In genomic region chr14:102264775-102265174, GRCh38 we compare ENCODE assay signal across 20 cellular contexts. TPM values are rescaled to one million over a fixed set of nuclear protein-coding genes. Genes with fewer than 3 reads are reported as not detected.
A peak's percentile ranks its signal among the peaks of the same experiment; 100 is the strongest.
DNase-seq lines count a peak whose midpoint lies in the region; ATAC-seq, FAIRE-seq and TF ChIP-seq lines count a peak whose summit lies in the region.
"Had no signal": no experiment of that assay in that cellular context is flagged by ENCODE, and none has a peak within 500 bp of the region (broad histone marks: within the 10 kb centered on the region; RNA-seq: fewer than 3 reads in every experiment).

No MANE protein-coding gene starts in this region.

- H3K36me3 Mint-ChIP-seq in nephron progenitor cell (ENCODE audit: low read depth): no peaks in the 10 kb centered on the region
- H3K36me3 Mint-ChIP-seq: activated naive CD8-positive, alpha-beta T cell treated with anti-CD3 and anti-CD28 coated beads, Interleukin-2, amount 10 ng/mL, durations not matched to agents 7 days and 5 days; natural killer cell had no signal

- no peaks in the 10 kb centered on the region for H3K36me3 ChIP-seq in BE2C
- H3K36me3 ChIP-seq in K562 (ENCODE audit: control insufficient read depth, insufficient read depth, low read length): no peaks in the 10 kb centered on the region
- no peaks in the 10 kb centered on the region for H3K36me3 ChIP-seq in heart right ventricle
- H3K36me3 ChIP-seq: vagina had no signal

- H3K4me2 ChIP-seq in K562 (ENCODE audit: insufficient read depth, low read length): peak overlapping the region; percentile 66

- H3K27ac ChIP-seq in K562 (ENCODE audit: extremely low read depth, low read depth, low read length) (peak overlapping the region; percentile 44; the same call in 2 of the 3 replicates), heart right ventricle (peak overlapping the region; percentile 65 to 91 (median 84))
- H3K27ac ChIP-seq: vagina had no signal

- in situ Hi-C loops in K562 (cut with MboI): no loop called here

- ATAC-seq in K562: peak; percentile 68
- peak; percentile 74 to 97 (median 94) for ATAC-seq in heart right ventricle
- ATAC-seq in GM21825 (IDR thresholded peaks at IDR 0.05; ENCODE audit: unreplicated experiment): no peak
- ATAC-seq: activated CD8-positive, alpha-beta T cell treated with anti-CD3 and anti-CD28 coated beads, Interleukin-2, amount 10 ng/mL, durations not matched to agents 7 days and 5 days had no signal

- peak overlapping the region; percentile 50 to 70; a peak in 3 of 4 replicates for H3K9ac ChIP-seq in K562 (ENCODE audit: insufficient read depth in 1 of 2, low read depth in 2 of 2, low read length in 2 of 2)

- CTCF ChIA-PET in K562 (lab: Yijun Ruan, JAX; ENCODE audit: low intra/inter-chr PET ratio): no interaction called here

- no peaks in the 10 kb centered on the region for H3K9me3 Mint-ChIP-seq in nephron progenitor cell
- H3K9me3 Mint-ChIP-seq: activated B cell treated with CpG ODN at 0.5 μM for 24 hours; activated naive CD8-positive, alpha-beta T cell treated with anti-CD3 and anti-CD28 coated beads, Interleukin-2, amount 10 ng/mL, durations not matched to agents 7 days and 5 days; activated T-cell treated with anti-CD3 and anti-CD28 coated beads, Interleukin-2, amount 50 U/mL, for 72 hours; CD4-positive, alpha-beta T cell; central memory CD8-positive, alpha-beta T cell; natural killer cell; stimulated activated naive CD8-positive, alpha-beta T cell treated with anti-CD3 and anti-CD28 coated beads, Interleukin-15, Interleukin-2, amounts not matched to agents 100 ng/mL and 50 ng/mL, for 24 hours had no signal

- intact Hi-C loops in K562 (cut with micrococcal nuclease) (no loop called here), heart right ventricle (cut with DNase I) (loop anchor here in 1 of 10 donors (5.0 kb wide), 1 partner anchor 38 kb away; no protein-coding TSS in a partner anchor)

- TF ChIP-seq CTCF in BE2C (IDR thresholded peaks at IDR 0.05; ENCODE audit: low read depth, low read length): no peak
- no peak for TF ChIP-seq CTCF in K562 (IDR thresholded peaks at IDR 0.05 in 2 of 3, conservative IDR thresholded peaks at IDR 0.05 in 1 of 3; ENCODE audit: insufficient read depth in 2 of 3, low read depth in 1 of 3, low read length in 3 of 3)
- no peak for TF ChIP-seq CTCF in heart right ventricle (IDR thresholded peaks at IDR 0.05)
- TF ChIP-seq CTCF in nephron progenitor cell (IDR thresholded peaks at IDR 0.05): no peak
- TF ChIP-seq CTCF in GM20000 (IDR thresholded peaks at IDR 0.05; ENCODE audit: extremely low read depth, missing control alignments): no peak

- H3K4me3 ChIP-seq in BE2C (ENCODE audit: low read depth, low read length) (no peak overlapping the region), K562 (no peak overlapping the region), heart right ventricle (peak overlapping the region in 1 of 10 donors; percentile 1)
- H3K4me3 ChIP-seq: vagina had no signal

- peaks cover 6% of the 10 kb centered on the region for H3K27me3 Mint-ChIP-seq in nephron progenitor cell (ENCODE audit: low read depth, poor library complexity)
- H3K27me3 Mint-ChIP-seq: activated naive CD8-positive, alpha-beta T cell treated with anti-CD3 and anti-CD28 coated beads, Interleukin-2, amount 10 ng/mL, durations not matched to agents 7 days and 5 days; CD4-positive, alpha-beta T cell; central memory CD8-positive, alpha-beta T cell; stimulated activated naive CD8-positive, alpha-beta T cell treated with anti-CD3 and anti-CD28 coated beads, Interleukin-15, Interleukin-2, amounts not matched to agents 100 ng/mL and 50 ng/mL, for 24 hours had no signal

- no peak for TF ChIP-seq EP300 in K562 (IDR thresholded peaks at IDR 0.05; ENCODE audit: low read length)

- peak overlapping the region; percentile 87 for H2AFZ ChIP-seq in K562 (ENCODE audit: low read depth, low read length)

- no peaks in the 10 kb centered on the region for H3K79me2 ChIP-seq in K562 (ENCODE audit: control insufficient read depth, insufficient read depth, low read length)

- TF ChIP-seq RAD21 in K562 (CRISPR knock-in tag; conservative IDR thresholded peaks at IDR 0.05 in 1 of 2, IDR thresholded peaks at IDR 0.05 in 1 of 2): no peak

- peak overlapping the region; percentile 25 for H3K27ac Mint-ChIP-seq in nephron progenitor cell
- H3K27ac Mint-ChIP-seq: activated B cell treated with CpG ODN at 0.5 μM for 24 hours; activated CD8-positive, alpha-beta T cell treated with anti-CD3 and anti-CD28 coated beads, Interleukin-2, amount 10 ng/mL, durations not matched to agents 7 days and 5 days; activated naive CD8-positive, alpha-beta T cell treated with anti-CD3 and anti-CD28 coated beads, Interleukin-2, amount 10 ng/mL, durations not matched to agents 7 days and 5 days; activated T-cell treated with anti-CD3 and anti-CD28 coated beads, Interleukin-2, amount 50 U/mL, for 72 hours; CD4-positive, alpha-beta T cell; natural killer cell; stimulated activated naive CD8-positive, alpha-beta T cell treated with anti-CD3 and anti-CD28 coated beads, Interleukin-15, Interleukin-2, amounts not matched to agents 100 ng/mL and 50 ng/mL, for 24 hours had no signal

- DNase-seq in BE2C: peak; percentile 24
- peak in 1 of 4 experiments; percentile 9 for DNase-seq in K562 (ENCODE audit: extremely low read depth in 1 of 4, low spot score in 3 of 4)
- DNase-seq in heart right ventricle: peak; percentile 34 to 59
- DNase-seq in nephron progenitor cell: no peak
- no peak for DNase-seq in UCSD-AML1 (lab: John Stamatoyannopoulos, UW; ENCODE audit: unreplicated experiment)
- no peak for DNase-seq in D341Med (ENCODE audit: low spot score)
- DNase-seq in GM20000 (ENCODE audit: low spot score): no peak
- DNase-seq: activated B cell treated with CpG ODN at 0.5 μM for 24 hours; activated CD8-positive, alpha-beta T cell treated with anti-CD3 and anti-CD28 coated beads, Interleukin-2, amount 10 ng/mL, durations not matched to agents 7 days and 5 days; activated naive CD8-positive, alpha-beta T cell treated with anti-CD3 and anti-CD28 coated beads, Interleukin-2, amount 10 ng/mL, durations not matched to agents 7 days and 5 days; activated T-cell treated with anti-CD3 and anti-CD28 coated beads, Interleukin-2, amount 50 U/mL, for 72 hours; CD4-positive, alpha-beta T cell; effector memory CD4-positive, alpha-beta T cell; natural killer cell; NCI-H1930; SIG-M5 had no signal

- no peaks in the 10 kb centered on the region for H4K20me1 ChIP-seq in K562 (replicated peaks; ENCODE audit: control insufficient read depth, insufficient read depth, low read length)

- FAIRE-seq in K562 (lab: Jason Lieb, UNC): no peak

- no peak for TF ChIP-seq POLR2A in K562 (conservative IDR thresholded peaks at IDR 0.05)

- peaks cover 12% of the 10 kb centered on the region for H3K4me1 Mint-ChIP-seq in nephron progenitor cell
- H3K4me1 Mint-ChIP-seq: activated B cell treated with CpG ODN at 0.5 μM for 24 hours; activated naive CD8-positive, alpha-beta T cell treated with anti-CD3 and anti-CD28 coated beads, Interleukin-2, amount 10 ng/mL, durations not matched to agents 7 days and 5 days; central memory CD8-positive, alpha-beta T cell; natural killer cell had no signal

- H3K9me3 ChIP-seq in BE2C (no peaks in the 10 kb centered on the region), K562 (replicated peaks; ENCODE audit: control insufficient read depth, insufficient read depth, low read depth, low read length) (no peaks in the 10 kb centered on the region), heart right ventricle (no peaks in the 10 kb centered on the region)
- H3K9me3 ChIP-seq: vagina had no signal

- no peaks in the 10 kb centered on the region for H3K27me3 ChIP-seq in BE2C
- no peaks in the 10 kb centered on the region for H3K27me3 ChIP-seq in K562 (ENCODE audit: control insufficient read depth in 2 of 2, insufficient read depth in 2 of 2, low read length in 2 of 2)
- H3K27me3 ChIP-seq in heart right ventricle: no peaks in the 10 kb centered on the region
- H3K27me3 ChIP-seq: vagina had no signal

- POLR2A ChIA-PET in K562 (lab: Yijun Ruan, JAX): interaction anchor here (0.6 to 1.1 kb wide), 2 partner anchors 33 to 36 kb away, joined by 3 read pairs; no protein-coding TSS in a partner anchor

- peaks cover 19% of the 10 kb centered on the region for H3K4me1 ChIP-seq in BE2C
- peaks cover 7 to 9% of the 10 kb centered on the region in 2 experiments; a peak in 4 of 5 replicates for H3K4me1 ChIP-seq in K562 (replicated peaks in 1 of 2; ENCODE audit: control insufficient read depth in 2 of 2, insufficient read depth in 2 of 2, low read length in 2 of 2)
- H3K4me1 ChIP-seq in heart right ventricle: peaks cover 0 to 39% (median 29%) of the 10 kb centered on the region in 9 donors
- H3K4me1 ChIP-seq: vagina had no signal

- WGBS in K562 (ENCODE audit: insufficient coverage, low coverage, missing lambda C conversion rate): 26% methylated on average over 4 of the region's 4 CpGs
- 18 to 35% methylated on average over 4 of the region's 4 CpGs for WGBS in heart right ventricle, 2 donors

- no TSS peak for BruUV-seq in K562 (replicated peaks; lab: Mats Ljungman, UMichigan)

- no peak overlapping the region for H3K4me3 Mint-ChIP-seq in nephron progenitor cell
- H3K4me3 Mint-ChIP-seq: activated B cell treated with CpG ODN at 0.5 μM for 24 hours; activated CD8-positive, alpha-beta T cell treated with anti-CD3 and anti-CD28 coated beads, Interleukin-2, amount 10 ng/mL, durations not matched to agents 7 days and 5 days; activated naive CD8-positive, alpha-beta T cell treated with anti-CD3 and anti-CD28 coated beads, Interleukin-2, amount 10 ng/mL, durations not matched to agents 7 days and 5 days; CD4-positive, alpha-beta T cell; central memory CD8-positive, alpha-beta T cell; natural killer cell; stimulated activated naive CD8-positive, alpha-beta T cell treated with anti-CD3 and anti-CD28 coated beads, Interleukin-15, Interleukin-2, amounts not matched to agents 100 ng/mL and 50 ng/mL, for 24 hours had no signal

- H3K9me1 ChIP-seq in K562 (ENCODE audit: control insufficient read depth, insufficient read depth, low read length): no peaks in the 10 kb centered on the region

RNA-seq across cellular contexts. Expression of gene MOK, which starts 40.2 kb away (rescaled TPM):
- polyA plus RNA-seq in BE2C (2012; ENCODE audit: insufficient read depth, insufficient read length, low read depth): 147 TPM
- 15.0 and 20.7 TPM in 2 replicates for total RNA-seq in K562 (2011; cell fraction: chromatin; rRNA removed; ENCODE audit: low replicate concordance)
- total RNA-seq in K562 (2011; cell fraction: nucleolus; rRNA removed): 12.2 and 12.3 TPM in 2 replicates
- total RNA-seq in K562 (2011; cell fraction: nucleoplasm; rRNA removed): 14.4 and 17.2 TPM in 2 replicates
- total RNA-seq in K562 (2014; rRNA removed) (5.8 and 7.2 TPM in 2 replicates), K562 (2014; rRNA removed; fragmentation: Illumina TruSeq; extraction: Trizol) (5.2 and 5.3 TPM in 2 replicates), K562 (2015; rRNA removed; fragmentation: Illumina TruSeq; extraction: Trizol) (4.6 and 5.3 TPM in 2 replicates), K562 (2021) (4.9 TPM in 2 replicates), heart right ventricle (10 to 100 TPM in 4 of 10 donors, 1 to 10 TPM in 6; 6.6 to 15.5 (median 9.5) TPM)
- polyA plus RNA-seq in K562 (2011; rRNA removed) (4.3 and 6.2 TPM in 2 replicates), K562 (2014; fragmentation: Illumina TruSeq; extraction: Trizol) (3.6 and 7.5 TPM in 2 replicates), K562 (2014; fragmentation: Nextera tagmentation; extraction: Ambion mirVana) (1 to 10 TPM; 1.3 to 2.5 TPM), K562 (2014; rRNA removed) (7.6 and 8.4 TPM in 2 replicates), heart right ventricle (10 to 100 TPM; 17.6 to 19.8 TPM)
- polyA plus RNA-seq in K562 (2011; cell fraction: cytosol; rRNA removed): 3.4 and 4.0 TPM in 2 replicates
- polyA plus RNA-seq in K562 (2011; cell fraction: nucleus; rRNA removed): 16.6 and 29.5 TPM in 2 replicates
- 4.5 and 6.4 TPM in 2 replicates for polyA plus RNA-seq in K562 (2012)
- 4.3 TPM in 2 replicates for polyA minus RNA-seq in K562 (2011; rRNA and poly(A)+ RNA removed)
- 1.1 and 3.5 TPM in 2 replicates for polyA minus RNA-seq in K562 (2011; cell fraction: cytosol; rRNA and poly(A)+ RNA removed)
- polyA minus RNA-seq in K562 (2011; cell fraction: nucleus; rRNA and poly(A)+ RNA removed): 8.1 TPM in 2 replicates

RNA-seq across cellular contexts. Expression of gene ZNF839, which starts 54.8 kb away (rescaled TPM):
- polyA plus RNA-seq in BE2C (2012; ENCODE audit: insufficient read depth, insufficient read length, low read depth): 7.4 TPM
- 28.7 and 36.1 TPM in 2 replicates for total RNA-seq in K562 (2011; cell fraction: chromatin; rRNA removed; ENCODE audit: low replicate concordance)
- 12.0 and 18.5 TPM in 2 replicates for total RNA-seq in K562 (2011; cell fraction: nucleolus; rRNA removed)
- total RNA-seq in K562 (2011; cell fraction: nucleoplasm; rRNA removed): 18.0 and 21.4 TPM in 2 replicates
- total RNA-seq in K562 (2014; rRNA removed) (6.1 and 6.6 TPM in 2 replicates), K562 (2014; rRNA removed; fragmentation: Illumina TruSeq; extraction: Trizol) (5.2 and 5.3 TPM in 2 replicates), K562 (2015; rRNA removed; fragmentation: Illumina TruSeq; extraction: Trizol) (5.1 and 5.7 TPM in 2 replicates), K562 (2021) (6.6 and 8.4 TPM in 2 replicates), heart right ventricle (10 to 100 TPM in 1 of 10 donors, 1 to 10 TPM in 9; 7.0 to 12.8 (median 8.4) TPM)
- polyA plus RNA-seq in K562 (2011; rRNA removed) (7.7 and 8.4 TPM in 2 replicates), K562 (2014; fragmentation: Illumina TruSeq; extraction: Trizol) (5.1 and 6.3 TPM in 2 replicates), K562 (2014; fragmentation: Nextera tagmentation; extraction: Ambion mirVana) (1 to 10 TPM in 1 of 2 experiments, under 1 TPM in 1; 0.42 to 1.0 TPM), K562 (2014; rRNA removed) (8.4 and 8.6 TPM in 2 replicates), heart right ventricle (10 to 100 TPM in 1 of 2 donors, 1 to 10 TPM in 1; 3.8 to 13.4 TPM)
- 5.6 and 5.7 TPM in 2 replicates for polyA plus RNA-seq in K562 (2011; cell fraction: cytosol; rRNA removed)
- polyA plus RNA-seq in K562 (2011; cell fraction: nucleus; rRNA removed): 16.9 and 27.9 TPM in 2 replicates
- polyA plus RNA-seq in K562 (2012): 4.0 and 6.3 TPM in 2 replicates
- 5.9 and 6.7 TPM in 2 replicates for polyA minus RNA-seq in K562 (2011; rRNA and poly(A)+ RNA removed)
- polyA minus RNA-seq in K562 (2011; cell fraction: cytosol; rRNA and poly(A)+ RNA removed): 3.0 and 7.6 TPM in 2 replicates
- polyA minus RNA-seq in K562 (2011; cell fraction: nucleus; rRNA and poly(A)+ RNA removed): 6.0 and 6.1 TPM in 2 replicates

Comparison
In these comparisons a context has a peak if more than half of its experiments do, and no peak if none do; other contexts are left out.
1. DNase-seq: peak in BE2C (single experiment) and heart right ventricle (2 of 2); none in nephron progenitor cell (single experiment), UCSD-AML1 (single experiment), D341Med (single experiment) and GM20000 (single experiment).